7 cellular contexts compared by ENCODE assay signal in the genomic region with DNA sequence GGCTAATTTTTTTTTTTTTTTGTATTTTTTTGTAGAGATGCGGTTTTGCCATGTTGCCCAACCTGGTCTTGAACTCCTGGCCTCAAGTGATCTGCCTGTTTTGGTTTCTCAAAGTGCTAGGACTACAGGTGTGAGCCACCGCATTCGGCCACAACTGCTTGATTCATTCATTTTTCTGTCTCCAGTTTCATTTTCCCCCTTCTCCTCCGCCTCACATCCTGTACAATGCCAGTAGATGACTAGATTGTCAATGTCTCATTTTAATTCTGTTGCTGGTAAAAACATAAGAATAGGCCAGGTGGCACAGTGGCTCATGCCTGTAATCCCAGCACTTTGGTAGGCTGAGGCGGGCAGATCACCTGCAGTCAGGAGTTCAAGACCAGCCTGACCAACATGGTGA. TPM values are rescaled to one million over a fixed set of nuclear protein-coding genes. Genes with fewer than 3 reads are reported as not detected.
DNase-seq lines count a peak whose midpoint lies in the region; ATAC-seq and TF ChIP-seq lines count a peak whose summit lies in the region.

No MANE protein-coding gene starts in this region.

- no peak for TF ChIP-seq CTCF in prostate gland (IDR thresholded peaks at IDR 0.05)

- peak; percentile 45 for ATAC-seq in GM21447 (IDR thresholded peaks at IDR 0.05; ENCODE audit: unreplicated experiment)
- ATAC-seq in stimulated activated naive CD8-positive, alpha-beta T cell treated with anti-CD3 and anti-CD28 coated beads, Interleukin-15, Interleukin-2, amounts not matched to agents 100 U/mL and 50 U/mL, for 24 hours, result peak; percentile 62
- no peak for ATAC-seq in HG02840 (IDR thresholded peaks at IDR 0.05; ENCODE audit: low FRiP score, unreplicated experiment)

- intact Hi-C loops in prostate gland (cut with DNase I), result no loop called here

- no peaks in the 10 kb centered on the region for H3K27me3 ChIP-seq in prostate gland (replicated peaks; ENCODE audit: insufficient read depth)

- TF ChIP-seq POLR2A in prostate gland (IDR thresholded peaks at IDR 0.05), result no peak

- H3K9me3 ChIP-seq in KOPT-K1 (ENCODE audit: insufficient read depth, low read length, poor library complexity, severe bottlenecking) (no peaks in the 10 kb centered on the region), prostate gland (no peaks in the 10 kb centered on the region)

- H3K27ac ChIP-seq in KOPT-K1 (ENCODE audit: low read depth, low read length, poor library complexity, severe bottlenecking) (peak overlapping the region; percentile 57), prostate gland (no peak overlapping the region)

- H3K36me3 ChIP-seq in KOPT-K1 (ENCODE audit: insufficient read depth, low read length) (no peaks in the 10 kb centered on the region), prostate gland (no peaks in the 10 kb centered on the region)

- 98% methylated on average over 5 of the region's 5 CpGs for WGBS in prostate gland

- no peak overlapping the region for H3K4me3 ChIP-seq in prostate gland

- no peaks in the 10 kb centered on the region for H3K4me1 ChIP-seq in prostate gland (replicated peaks)

- DNase-seq in activated naive CD4-positive, alpha-beta T cell (lab: John Stamatoyannopoulos, UW), result peak in 3 of 4 experiments; percentile 20 to 52 (median 26)
- peak; percentile 67 for DNase-seq in stimulated activated naive CD8-positive, alpha-beta T cell treated with anti-CD3 and anti-CD28 coated beads, Interleukin-15, Interleukin-2, amounts not matched to agents 100 U/mL and 50 U/mL, for 24 hours
- no peak for DNase-seq in RKO (ENCODE audit: low spot score)
- DNase-seq in prostate gland (ENCODE audit: low spot score), result no peak

RNA-seq across cellular contexts. Expression of a gene that starts 12.0 kb away (rescaled TPM):
- total RNA-seq in prostate gland, result 10 to 100 TPM; 20.8 to 38.7 TPM

RNA-seq across cellular contexts. Expression of a gene that starts 20.4 kb away (rescaled TPM):
- total RNA-seq in prostate gland, result 100 to 1,000 TPM in 1 of 2 donors, 10 to 100 TPM in 1; 91.2 to 115 TPM

Comparison
In these comparisons a context has a peak if more than half of its experiments do, and no peak if none do; other contexts are left out.
1. DNase-seq: peak in activated naive CD4-positive, alpha-beta T cell (3 of 4) and stimulated activated naive CD8-positive, alpha-beta T cell treated with anti-CD3 and anti-CD28 coated beads, Interleukin-15, Interleukin-2, amounts not matched to agents 100 U/mL and 50 U/mL, for 24 hours (single experiment); none in RKO (single experiment) and prostate gland (single experiment).